35 cellular contexts compared by ENCODE assay signal in genomic region chr12:52518574-52519469, GRCh38. TPM values are rescaled to one million over a fixed set of nuclear protein-coding genes. Genes with fewer than 3 reads are reported as not detected.
A peak's percentile ranks its signal among the peaks of the same experiment; 100 is the strongest.
DNase-seq lines count a peak whose midpoint lies in the region; ATAC-seq and TF ChIP-seq lines count a peak whose summit lies in the region.
"Had no signal": no experiment of that assay in that cellular context is flagged by ENCODE, and none has a peak within 500 bp of the region (broad histone marks: within the 10 kb centered on the region; RNA-seq: fewer than 3 reads in every experiment).

No MANE protein-coding gene starts in this region.

- CTCF ChIA-PET in activated CD8-positive, alpha-beta T cell treated with anti-CD3 and anti-CD28 coated beads, Interleukin-2, amount 10 ng/mL, durations not matched to agents 7 days and 5 days (lab: Charles Lee) = no interaction called here
- CTCF ChIA-PET in activated CD8-positive, alpha-beta T cell treated with anti-CD3 and anti-CD28 coated beads for 36 hours (lab: Charles Lee) = no interaction called here

- H3K27me3 ChIP-seq in lung (ENCODE audit: control insufficient read depth, insufficient read depth) = no peaks in the 10 kb centered on the region
- H3K27me3 ChIP-seq: tibial artery had no signal

- H3K4me1 Mint-ChIP-seq in activated CD8-positive, alpha-beta T cell treated with anti-CD3 and anti-CD28 coated beads, Interleukin-2, amount 10 ng/mL, durations not matched to agents 7 days and 5 days (ENCODE audit: low read depth) = no peaks in the 10 kb centered on the region
- no peaks in the 10 kb centered on the region for H3K4me1 Mint-ChIP-seq in activated CD8-positive, alpha-beta T cell treated with anti-CD3 and anti-CD28 coated beads for 36 hours (ENCODE audit: low read depth)
- no peaks in the 10 kb centered on the region for H3K4me1 Mint-ChIP-seq in type B pancreatic cell (ENCODE audit: unreplicated experiment)
- H3K4me1 Mint-ChIP-seq: activated CD4-positive, alpha-beta T cell treated with anti-CD3 and anti-CD28 coated beads for 36 hours; activated naive CD8-positive, alpha-beta T cell treated with anti-CD3 and anti-CD28 coated beads, Interleukin-2, amount 10 ng/mL, durations not matched to agents 7 days and 5 days had no signal

- POLR2A ChIA-PET in activated CD8-positive, alpha-beta T cell treated with anti-CD3 and anti-CD28 coated beads, Interleukin-2, amount 10 ng/mL, durations not matched to agents 7 days and 5 days (lab: Charles Lee) = no interaction called here
- POLR2A ChIA-PET in activated CD8-positive, alpha-beta T cell treated with anti-CD3 and anti-CD28 coated beads for 36 hours (lab: Charles Lee) = interaction anchor here (0.7 kb wide), 1 partner anchor 222 kb away, joined by 3 read pairs; no protein-coding TSS in a partner anchor

- H3K27ac ChIP-seq in coronary artery (no peak overlapping the region), lung (ENCODE audit: low read depth in 1 of 2, low read length in 1 of 2) (no peak overlapping the region)
- H3K27ac ChIP-seq: HL-60, spleen, tibial artery had no signal

- no peak for ATAC-seq in activated CD8-positive, alpha-beta T cell treated with anti-CD3 and anti-CD28 coated beads, Interleukin-2, amount 10 ng/mL, durations not matched to agents 7 days and 5 days
- no peak for ATAC-seq in activated CD8-positive, alpha-beta T cell treated with anti-CD3 and anti-CD28 coated beads for 36 hours
- no peak for ATAC-seq in lung (ENCODE audit: insufficient read depth, low FRiP score)
- ATAC-seq in GM21360 (IDR thresholded peaks at IDR 0.05; ENCODE audit: unreplicated experiment) = no peak
- ATAC-seq: activated CD4-positive, alpha-beta T cell treated with anti-CD3 and anti-CD28 coated beads for 36 hours; HCT116; SK-N-SH treated with all-trans-retinoic acid at 6 μM for 48 hours had no signal

- H3K36me3 Mint-ChIP-seq in activated CD8-positive, alpha-beta T cell treated with anti-CD3 and anti-CD28 coated beads, Interleukin-2, amount 10 ng/mL, durations not matched to agents 7 days and 5 days (ENCODE audit: low read depth) = no peaks in the 10 kb centered on the region
- no peaks in the 10 kb centered on the region for H3K36me3 Mint-ChIP-seq in activated CD8-positive, alpha-beta T cell treated with anti-CD3 and anti-CD28 coated beads for 36 hours (ENCODE audit: low read depth)
- H3K36me3 Mint-ChIP-seq in type B pancreatic cell = no peaks in the 10 kb centered on the region
- H3K36me3 Mint-ChIP-seq: activated naive CD8-positive, alpha-beta T cell treated with anti-CD3 and anti-CD28 coated beads, Interleukin-2, amount 10 ng/mL, durations not matched to agents 7 days and 5 days had no signal

- H3K4me1 ChIP-seq in lung (ENCODE audit: control insufficient read depth in 2 of 2, insufficient read depth in 2 of 2, low read length in 2 of 2) = no peaks in the 10 kb centered on the region
- H3K4me1 ChIP-seq: spleen had no signal

- no peak overlapping the region for H3K4me3 Mint-ChIP-seq in activated CD8-positive, alpha-beta T cell treated with anti-CD3 and anti-CD28 coated beads, Interleukin-2, amount 10 ng/mL, durations not matched to agents 7 days and 5 days
- no peak overlapping the region for H3K4me3 Mint-ChIP-seq in activated CD8-positive, alpha-beta T cell treated with anti-CD3 and anti-CD28 coated beads for 36 hours
- H3K4me3 Mint-ChIP-seq in type B pancreatic cell = no peak overlapping the region
- H3K4me3 Mint-ChIP-seq: activated CD4-positive, alpha-beta T cell treated with anti-CD3 and anti-CD28 coated beads for 36 hours; activated naive CD8-positive, alpha-beta T cell treated with anti-CD3 and anti-CD28 coated beads, Interleukin-2, amount 10 ng/mL, durations not matched to agents 7 days and 5 days; CD4-positive, alpha-beta T cell had no signal

- H3K4me3 ChIP-seq in coronary artery = no peak overlapping the region
- H3K4me3 ChIP-seq in lung = no peak overlapping the region
- H3K4me3 ChIP-seq: spleen, tibial artery had no signal

- peaks cover 13% of the 10 kb centered on the region for H3K27me3 Mint-ChIP-seq in activated CD8-positive, alpha-beta T cell treated with anti-CD3 and anti-CD28 coated beads, Interleukin-2, amount 10 ng/mL, durations not matched to agents 7 days and 5 days (ENCODE audit: low read depth)
- no peaks in the 10 kb centered on the region for H3K27me3 Mint-ChIP-seq in activated CD8-positive, alpha-beta T cell treated with anti-CD3 and anti-CD28 coated beads for 36 hours
- H3K27me3 Mint-ChIP-seq in type B pancreatic cell = peaks cover 15% of the 10 kb centered on the region

- TF ChIP-seq CTCF in activated CD8-positive, alpha-beta T cell treated with anti-CD3 and anti-CD28 coated beads for 36 hours (IDR thresholded peaks at IDR 0.05) = no peak
- no peak for TF ChIP-seq CTCF in coronary artery (IDR thresholded peaks at IDR 0.05)
- TF ChIP-seq CTCF in lung (IDR thresholded peaks at IDR 0.05; ENCODE audit: control extremely low read depth, extremely low read depth) = no peak
- no peak for TF ChIP-seq CTCF in type B pancreatic cell (conservative IDR thresholded peaks at IDR 0.05)

- peak; percentile 14 for DNase-seq in activated CD8-positive, alpha-beta T cell treated with anti-CD3 and anti-CD28 coated beads, Interleukin-2, amount 10 ng/mL, durations not matched to agents 7 days and 5 days
- no peak for DNase-seq in activated CD8-positive, alpha-beta T cell treated with anti-CD3 and anti-CD28 coated beads for 36 hours
- DNase-seq in coronary artery (ENCODE audit: low spot score) (peak; percentile 50), lung (ENCODE audit: low spot score) (peak; percentile 19), type B pancreatic cell (ENCODE audit: extremely low spot score, unreplicated experiment) (peak; percentile 43), mesenteric fat pad (ENCODE audit: low spot score) (no peak), activated gamma-delta T cell treated with Interleukin-2 at 50 U/mL for 16 hours (no peak)
- DNase-seq: activated CD4-positive, alpha-beta T cell treated with anti-CD3 and anti-CD28 coated beads for 36 hours; activated naive CD8-positive, alpha-beta T cell treated with anti-CD3 and anti-CD28 coated beads, Interleukin-2, amount 10 ng/mL, durations not matched to agents 7 days and 5 days; CD4-positive, alpha-beta T cell; cerebellar nuclear complex; DMS 273 treated with DMSO at 0.1 percent for 48 hours; effector CD4-positive, alpha-beta T cell; kidney; mesenchymal stem cell; NCI-H1048; NCI-H1694 treated with DMSO at 0.1 percent for 48 hours; NCI-H2171 treated with DMSO at 0.1 percent for 48 hours; NCI-H524 treated with DMSO at 0.1 percent for 48 hours; spleen; stimulated activated CD4-positive, alpha-beta T cell treated with anti-CD3 and anti-CD28 coated beads, Interleukin-4, amount 100 ng/mL, for 1 hour; stimulated activated naive CD4-positive, alpha-beta T cell; tibial artery had no signal

- 74 to 85% methylated on average over 9 of the region's 9 CpGs for WGBS in lung, 2 donors

- no peak overlapping the region for H3K27ac Mint-ChIP-seq in activated CD8-positive, alpha-beta T cell treated with anti-CD3 and anti-CD28 coated beads, Interleukin-2, amount 10 ng/mL, durations not matched to agents 7 days and 5 days
- no peak overlapping the region for H3K27ac Mint-ChIP-seq in activated CD8-positive, alpha-beta T cell treated with anti-CD3 and anti-CD28 coated beads for 36 hours
- no peak overlapping the region for H3K27ac Mint-ChIP-seq in type B pancreatic cell
- H3K27ac Mint-ChIP-seq: activated CD4-positive, alpha-beta T cell treated with anti-CD3 and anti-CD28 coated beads for 36 hours; activated naive CD8-positive, alpha-beta T cell treated with anti-CD3 and anti-CD28 coated beads, Interleukin-2, amount 10 ng/mL, durations not matched to agents 7 days and 5 days; activated T-helper 2 cell treated with anti-CD3 and anti-CD28 coated beads, Interferon-gamma antibody, Interleukin-2, Interleukin-4, amounts not matched to agents 10 μg/mL and 5 μg/mL and 100 μg/mL, durations not matched to agents 14 hours and 24 hours and 36 hours; CD4-positive, alpha-beta T cell had no signal

- H3K9me3 Mint-ChIP-seq in activated CD8-positive, alpha-beta T cell treated with anti-CD3 and anti-CD28 coated beads, Interleukin-2, amount 10 ng/mL, durations not matched to agents 7 days and 5 days (ENCODE audit: insufficient read depth) = no peaks in the 10 kb centered on the region
- no peaks in the 10 kb centered on the region for H3K9me3 Mint-ChIP-seq in activated CD8-positive, alpha-beta T cell treated with anti-CD3 and anti-CD28 coated beads for 36 hours
- no peaks in the 10 kb centered on the region for H3K9me3 Mint-ChIP-seq in type B pancreatic cell
- H3K9me3 Mint-ChIP-seq: activated naive CD8-positive, alpha-beta T cell treated with anti-CD3 and anti-CD28 coated beads, Interleukin-2, amount 10 ng/mL, durations not matched to agents 7 days and 5 days; activated T-helper 2 cell treated with anti-CD3 and anti-CD28 coated beads, Interferon-gamma antibody, Interleukin-2, Interleukin-4, amounts not matched to agents 10 μg/mL and 5 μg/mL and 100 μg/mL, durations not matched to agents 14 hours and 24 hours and 36 hours; CD4-positive, alpha-beta T cell had no signal

- intact Hi-C loops in activated CD8-positive, alpha-beta T cell treated with anti-CD3 and anti-CD28 coated beads for 36 hours (cut with micrococcal nuclease) = no loop called here

- H3K36me3 ChIP-seq in lung (ENCODE audit: control insufficient read depth in 2 of 2, insufficient read depth in 2 of 2, low read length in 2 of 2) = no peaks in the 10 kb centered on the region
- H3K36me3 ChIP-seq: spleen, tibial artery had no signal

- H3K9me3 ChIP-seq in lung (ENCODE audit: control insufficient read depth in 2 of 2, insufficient read depth in 1 of 2, low read length in 1 of 2) = peaks cover 0 to 3% of the 10 kb centered on the region in 2 donors
- H3K9me3 ChIP-seq: spleen, tibial artery had no signal

RNA-seq across cellular contexts. Expression of gene KRT5, which starts 1.4 kb away (rescaled TPM):
- total RNA-seq in activated CD8-positive, alpha-beta T cell treated with anti-CD3 and anti-CD28 coated beads, Interleukin-2, amount 10 ng/mL, durations not matched to agents 7 days and 5 days = not detected
- total RNA-seq in activated CD8-positive, alpha-beta T cell treated with anti-CD3 and anti-CD28 coated beads for 36 hours = not detected
- total RNA-seq in lung = 10 to 100 TPM; 19.0 to 49.4 TPM
- polyA plus RNA-seq in lung = 10 to 100 TPM; 15.8 to 48.5 TPM
- total RNA-seq in type B pancreatic cell (ENCODE audit: low replicate concordance) = 13.0 and 25.0 TPM in 2 replicates
- 3.0 TPM for total RNA-seq in mesenteric fat pad
- total RNA-seq: activated CD4-positive, alpha-beta T cell treated with anti-CD3 and anti-CD28 coated beads for 36 hours; activated naive CD8-positive, alpha-beta T cell treated with anti-CD3 and anti-CD28 coated beads, Interleukin-2, amount 10 ng/mL, durations not matched to agents 7 days and 5 days; activated T-helper 2 cell treated with anti-CD3 and anti-CD28 coated beads, Interferon-gamma antibody, Interleukin-2, Interleukin-4, amounts not matched to agents 10 μg/mL and 5 μg/mL and 100 μg/mL, durations not matched to agents 14 hours and 24 hours and 36 hours; fibroblast of lung; glomerular endothelial cell; LHCN-M2; T-helper 2 cell treated with Interferon-gamma antibody and Interleukin-4, amounts not matched to agents 100 ng/mL and 5 ng/mL, for 36 hours had no signal

RNA-seq across cellular contexts. Expression of gene KRT6A, which starts 25.8 kb away (rescaled TPM):
- total RNA-seq in activated CD8-positive, alpha-beta T cell treated with anti-CD3 and anti-CD28 coated beads, Interleukin-2, amount 10 ng/mL, durations not matched to agents 7 days and 5 days = not detected
- total RNA-seq in activated CD8-positive, alpha-beta T cell treated with anti-CD3 and anti-CD28 coated beads for 36 hours = not detected
- total RNA-seq in lung = 1 to 10 TPM in 1 of 2 donors, under 1 TPM in 1; 0.65 to 7.9 TPM
- polyA plus RNA-seq in lung = 10 to 100 TPM in 1 of 2 donors, 1 to 10 TPM in 1; 6.8 to 46.8 TPM
- 9.9 and 41.6 TPM in 2 replicates for total RNA-seq in type B pancreatic cell (ENCODE audit: low replicate concordance)
- total RNA-seq in mesenteric fat pad = not detected
- total RNA-seq: A172; activated CD4-positive, alpha-beta T cell treated with anti-CD3 and anti-CD28 coated beads for 36 hours; activated naive CD8-positive, alpha-beta T cell treated with anti-CD3 and anti-CD28 coated beads, Interleukin-2, amount 10 ng/mL, durations not matched to agents 7 days and 5 days; activated T-helper 2 cell treated with anti-CD3 and anti-CD28 coated beads, Interferon-gamma antibody, Interleukin-2, Interleukin-4, amounts not matched to agents 10 μg/mL and 5 μg/mL and 100 μg/mL, durations not matched to agents 14 hours and 24 hours and 36 hours; CD4-positive, alpha-beta T cell; fibroblast of lung; glomerular endothelial cell; kidney; LHCN-M2; spleen; T-helper 2 cell treated with Interferon-gamma antibody and Interleukin-4, amounts not matched to agents 100 ng/mL and 5 ng/mL, for 36 hours had no signal

RNA-seq across cellular contexts. Expression of gene KRT71, which starts 34.1 kb away (rescaled TPM):
- not detected for total RNA-seq in activated CD8-positive, alpha-beta T cell treated with anti-CD3 and anti-CD28 coated beads, Interleukin-2, amount 10 ng/mL, durations not matched to agents 7 days and 5 days
- total RNA-seq in activated CD8-positive, alpha-beta T cell treated with anti-CD3 and anti-CD28 coated beads for 36 hours = not detected
- total RNA-seq in lung (not detected), type B pancreatic cell (ENCODE audit: low replicate concordance) (0.50 TPM in 1 of 2 replicates, not detected in the other), mesenteric fat pad (not detected)
- not detected for polyA plus RNA-seq in lung
- total RNA-seq: A172; activated CD4-positive, alpha-beta T cell treated with anti-CD3 and anti-CD28 coated beads for 36 hours; activated naive CD8-positive, alpha-beta T cell treated with anti-CD3 and anti-CD28 coated beads, Interleukin-2, amount 10 ng/mL, durations not matched to agents 7 days and 5 days; activated T-helper 2 cell treated with anti-CD3 and anti-CD28 coated beads, Interferon-gamma antibody, Interleukin-2, Interleukin-4, amounts not matched to agents 10 μg/mL and 5 μg/mL and 100 μg/mL, durations not matched to agents 14 hours and 24 hours and 36 hours; astrocyte; CD4-positive, alpha-beta T cell; fibroblast of lung; glomerular endothelial cell; kidney; LHCN-M2; renal cortical epithelial cell; spleen; T-helper 2 cell treated with Interferon-gamma antibody and Interleukin-4, amounts not matched to agents 100 ng/mL and 5 ng/mL, for 36 hours had no signal
- polyA plus RNA-seq: fibroblast of lung, spleen had no signal

RNA-seq across cellular contexts. Expression of gene KRT6C, which starts 45.2 kb away (rescaled TPM):
- total RNA-seq in activated CD8-positive, alpha-beta T cell treated with anti-CD3 and anti-CD28 coated beads, Interleukin-2, amount 10 ng/mL, durations not matched to agents 7 days and 5 days = not detected
- total RNA-seq in activated CD8-positive, alpha-beta T cell treated with anti-CD3 and anti-CD28 coated beads for 36 hours = not detected
- total RNA-seq in lung (not detected), type B pancreatic cell (ENCODE audit: low replicate concordance) (0.19 and 0.31 TPM in 2 replicates), mesenteric fat pad (not detected)
- polyA plus RNA-seq in lung = under 1 TPM; 0.08 to 0.10 TPM
- total RNA-seq: A172; activated CD4-positive, alpha-beta T cell treated with anti-CD3 and anti-CD28 coated beads for 36 hours; activated naive CD8-positive, alpha-beta T cell treated with anti-CD3 and anti-CD28 coated beads, Interleukin-2, amount 10 ng/mL, durations not matched to agents 7 days and 5 days; activated T-helper 2 cell treated with anti-CD3 and anti-CD28 coated beads, Interferon-gamma antibody, Interleukin-2, Interleukin-4, amounts not matched to agents 10 μg/mL and 5 μg/mL and 100 μg/mL, durations not matched to agents 14 hours and 24 hours and 36 hours; astrocyte; CD4-positive, alpha-beta T cell; fibroblast of lung; glomerular endothelial cell; kidney; LHCN-M2; renal cortical epithelial cell; spleen; T-helper 2 cell treated with Interferon-gamma antibody and Interleukin-4, amounts not matched to agents 100 ng/mL and 5 ng/mL, for 36 hours had no signal
- polyA plus RNA-seq: fibroblast of lung had no signal

RNA-seq across cellular contexts. Expression of gene KRT74, which starts 54.8 kb away (rescaled TPM):
- not detected for total RNA-seq in activated CD8-positive, alpha-beta T cell treated with anti-CD3 and anti-CD28 coated beads, Interleukin-2, amount 10 ng/mL, durations not matched to agents 7 days and 5 days
- total RNA-seq in activated CD8-positive, alpha-beta T cell treated with anti-CD3 and anti-CD28 coated beads for 36 hours = not detected
- total RNA-seq in lung (not detected), type B pancreatic cell (ENCODE audit: low replicate concordance) (0.10 TPM in 1 of 2 replicates, not detected in the other), mesenteric fat pad (not detected)
- polyA plus RNA-seq in lung = not detected
- total RNA-seq: A172; activated CD4-positive, alpha-beta T cell treated with anti-CD3 and anti-CD28 coated beads for 36 hours; activated naive CD8-positive, alpha-beta T cell treated with anti-CD3 and anti-CD28 coated beads, Interleukin-2, amount 10 ng/mL, durations not matched to agents 7 days and 5 days; activated T-helper 2 cell treated with anti-CD3 and anti-CD28 coated beads, Interferon-gamma antibody, Interleukin-2, Interleukin-4, amounts not matched to agents 10 μg/mL and 5 μg/mL and 100 μg/mL, durations not matched to agents 14 hours and 24 hours and 36 hours; astrocyte; fibroblast of lung; glomerular endothelial cell; kidney; LHCN-M2; renal cortical epithelial cell; spleen; T-helper 2 cell treated with Interferon-gamma antibody and Interleukin-4, amounts not matched to agents 100 ng/mL and 5 ng/mL, for 36 hours had no signal
- polyA plus RNA-seq: fibroblast of lung, spleen had no signal

Comparison
In these comparisons a context has a peak if more than half of its experiments do, and no peak if none do; other contexts are left out.
1. DNase-seq: peak in activated CD8-positive, alpha-beta T cell treated with anti-CD3 and anti-CD28 coated beads, Interleukin-2, amount 10 ng/mL, durations not matched to agents 7 days and 5 days (single experiment), coronary artery (single experiment), lung (single experiment) and type B pancreatic cell (single experiment); none in activated CD8-positive, alpha-beta T cell treated with anti-CD3 and anti-CD28 coated beads for 36 hours (single experiment), mesenteric fat pad (single experiment) and activated gamma-delta T cell treated with Interleukin-2 at 50 U/mL for 16 hours (single experiment).